Comparison of ENCODE assay signal across 16 cellular contexts in the genomic region with DNA sequence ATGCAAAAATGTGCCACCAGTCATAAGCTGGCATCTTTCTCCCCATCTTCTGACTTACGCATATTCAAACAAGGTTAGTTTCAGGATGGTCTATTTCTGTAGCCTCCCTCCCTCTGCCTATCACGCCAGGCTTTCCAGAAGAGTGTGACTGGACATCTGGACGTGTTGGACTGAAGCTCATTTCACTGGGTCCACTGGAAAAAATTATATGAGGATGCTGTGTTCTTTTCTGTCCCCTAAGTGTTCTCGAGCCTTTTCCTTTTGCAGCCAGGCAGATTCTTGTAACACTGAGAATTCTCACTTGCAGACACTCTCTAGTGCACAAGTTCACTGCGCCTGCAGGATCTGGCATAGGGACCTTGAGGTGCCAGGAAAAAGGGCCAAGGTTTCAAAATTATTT.
DNase-seq lines count a peak whose midpoint lies in the region; ATAC-seq and TF ChIP-seq lines count a peak whose summit lies in the region.
"Had no signal": no experiment of that assay in that cellular context is flagged by ENCODE, and none has a peak within 500 bp of the region (broad histone marks: within the 10 kb centered on the region; RNA-seq: fewer than 3 reads in every experiment).

No MANE protein-coding gene starts in this region.

- no peak for ATAC-seq in HG02610 (IDR thresholded peaks at IDR 0.05; ENCODE audit: unreplicated experiment)
- ATAC-seq: A549 had no signal

- H3K4me1 ChIP-seq in A673 (ENCODE audit: insufficient read depth, low read length, poor library complexity, severe bottlenecking) (peaks cover 41% of the 10 kb centered on the region), ACC112 (ENCODE audit: control insufficient read depth, insufficient read depth, low read length, unreplicated experiment) (peaks cover 41% of the 10 kb centered on the region), SK-N-SH (ENCODE audit: control insufficient read depth in 1 of 2, insufficient read depth in 2 of 2, low read depth in 1 of 2, low read length in 1 of 2) (peaks cover 0 to 23% of the 10 kb centered on the region in 2 experiments; a peak in 2 of 4 replicates)
- H3K4me1 ChIP-seq: Caco-2 had no signal

- no peak for TF ChIP-seq EP300 in SK-N-SH (IDR thresholded peaks at IDR 0.05; ENCODE audit: borderline replicate concordance in 1 of 2, low read depth in 1 of 2, low read length in 1 of 2)

- TF ChIP-seq CTCF in A673 (conservative IDR thresholded peaks at IDR 0.05; ENCODE audit: low read depth, low read length) (no peak), SK-N-SH (IDR thresholded peaks at IDR 0.05) (no peak)

- TF ChIP-seq RAD21 in SK-N-SH (IDR thresholded peaks at IDR 0.05; ENCODE audit: low read length) = no peak

- H4K20me1 ChIP-seq in SK-N-SH (ENCODE audit: insufficient read depth) = no peaks in the 10 kb centered on the region
- H4K20me1 ChIP-seq: BLaER1 had no signal

- H3K27me3 ChIP-seq in A673 (replicated peaks; ENCODE audit: insufficient read depth, low read depth, low read length, poor library complexity) (no peaks in the 10 kb centered on the region), ACC112 (ENCODE audit: insufficient read depth, low read length) (no peaks in the 10 kb centered on the region), SK-N-SH (ENCODE audit: insufficient read depth) (no peaks in the 10 kb centered on the region)
- H3K27me3 ChIP-seq: BLaER1 had no signal

- no peak overlapping the region for H3K4me3 ChIP-seq in A673 (ENCODE audit: low read depth, low read length, poor library complexity, severe bottlenecking)
- no peak overlapping the region for H3K4me3 ChIP-seq in ACC112 (ENCODE audit: low read depth, low read length)
- no peak overlapping the region for H3K4me3 ChIP-seq in SK-N-SH (ENCODE audit: low read depth in 2 of 2, low read length in 1 of 2)
- H3K4me3 ChIP-seq: A549, BLaER1 had no signal

- H3K79me2 ChIP-seq in ACC112 (ENCODE audit: control insufficient read depth, insufficient read depth, low read length, unreplicated experiment) (no peaks in the 10 kb centered on the region), SK-N-SH (ENCODE audit: insufficient read depth) (no peaks in the 10 kb centered on the region)

- BruUV-seq in A673 (replicated peaks; lab: Mats Ljungman, UMichigan) = no TSS peak

- H3K4me2 ChIP-seq in SK-N-SH = no peak overlapping the region
- H3K4me2 ChIP-seq: A549, BLaER1 had no signal

- no peak overlapping the region for H3K9ac ChIP-seq in SK-N-SH
- H3K9ac ChIP-seq: BLaER1 had no signal

- POLR2A ChIA-PET in A673 (lab: Charles Lee; ENCODE audit: low non-redundant PET) = no interaction called here
- POLR2A ChIA-PET in SK-N-SH (lab: Yijun Ruan, JAX) = no interaction called here

- peaks cover 16% of the 10 kb centered on the region for H3F3A ChIP-seq in SK-N-SH (replicated peaks; ENCODE audit: insufficient read depth)

- H3K36me3 ChIP-seq in A673 (ENCODE audit: insufficient read depth, low read length, poor library complexity, severe bottlenecking) = peaks cover 4% of the 10 kb centered on the region
- H3K36me3 ChIP-seq in ACC112 (ENCODE audit: insufficient read depth, low read length) = no peaks in the 10 kb centered on the region
- H3K36me3 ChIP-seq in SK-N-SH (replicated peaks in 1 of 2; ENCODE audit: control insufficient read depth in 1 of 2, insufficient read depth in 2 of 2, low read length in 1 of 2) = no peaks in the 10 kb centered on the region
- H3K36me3 ChIP-seq: BLaER1 had no signal

- H2AFZ ChIP-seq in ACC112 (ENCODE audit: low read length, unreplicated experiment) = peak overlapping the region; percentile 25
- H2AFZ ChIP-seq in SK-N-SH (ENCODE audit: low read depth) = no peak overlapping the region

- intact Hi-C loops in A673 (cut with micrococcal nuclease; ENCODE audit: unreplicated experiment) = no loop called here

- no peaks in the 10 kb centered on the region for H3K9me2 ChIP-seq in SK-N-SH

- whole genome bisulfite sequencing in SK-N-SH (ENCODE audit: low lambda C conversion rate) = 73% methylated on average over 5 of the region's 5 CpGs

- DNase-seq in A673 (ENCODE audit: low spot score) (no peak), retina (peak; percentile 44), SK-N-SH (no peak), T-helper 9 cell (no peak)
- DNase-seq: AML-193; Caco-2; CD8-positive, alpha-beta memory T cell; DND-41; GF-D8; HCEC 1CT; IMR-90 had no signal

- H3K9me3 ChIP-seq in A673 (ENCODE audit: low read depth, low read length, poor library complexity, severe bottlenecking) (peaks cover 5% of the 10 kb centered on the region), SK-N-SH (no peaks in the 10 kb centered on the region)
- H3K9me3 ChIP-seq: A549, BLaER1, Caco-2 had no signal

- peak overlapping the region; percentile 39 for H3K27ac ChIP-seq in A673 (ENCODE audit: low read depth, low read length, poor library complexity, severe bottlenecking)
- peak overlapping the region; percentile 81 for H3K27ac ChIP-seq in ACC112 (ENCODE audit: low read depth, low read length)
- H3K27ac ChIP-seq in angular gyrus (ENCODE audit: low read depth, low read length) = peak overlapping the region; percentile 1
- no peak overlapping the region for H3K27ac ChIP-seq in SK-N-SH (ENCODE audit: low read depth in 2 of 2, low read length in 1 of 2)
- H3K27ac ChIP-seq: BLaER1 had no signal

- CTCF ChIA-PET in A673 (lab: Charles Lee) (no interaction called here), SK-N-SH (lab: Yijun Ruan, JAX) (no interaction called here)

TF ChIP-seq in SK-N-SH, 30 proteins besides CTCF, POLR2A, EP300 and RAD21:
- TF ChIP-seq MEF2A (IDR thresholded peaks at IDR 0.05; ENCODE audit: borderline replicate concordance, low read depth) (no peak), POLR2AphosphoS5 (IDR thresholded peaks at IDR 0.05; ENCODE audit: low read depth, low read length) (no peak), YY1 (IDR thresholded peaks at IDR 0.05; ENCODE audit: low read depth) (no peak), ELF1 (IDR thresholded peaks at IDR 0.05) (no peak), SMC3 (IDR thresholded peaks at IDR 0.05; ENCODE audit: low read depth, low read length) (no peak), NFIC (IDR thresholded peaks at IDR 0.05; ENCODE audit: borderline replicate concordance) (no peak), RXRA (IDR thresholded peaks at IDR 0.05; ENCODE audit: borderline replicate concordance, low read depth) (no peak), CHD2 (IDR thresholded peaks at IDR 0.05; ENCODE audit: low read length, partially characterized antibody) (no peak), TCF12 (IDR thresholded peaks at IDR 0.05) (no peak), GATA2 (CRISPR knock-in tag; IDR thresholded peaks at IDR 0.05) (no peak), NRF1 (IDR thresholded peaks at IDR 0.05; ENCODE audit: low read depth, low read length) (no peak), GABPA (IDR thresholded peaks at IDR 0.05; ENCODE audit: low read depth) (no peak), FOXJ3 (CRISPR knock-in tag; IDR thresholded peaks at IDR 0.05) (no peak), RCOR1 (IDR thresholded peaks at IDR 0.05; ENCODE audit: low read length) (no peak), TEAD4 (IDR thresholded peaks at IDR 0.05; ENCODE audit: borderline replicate concordance, insufficient read depth) (no peak)
- TF ChIP-seq, protein P1, sequence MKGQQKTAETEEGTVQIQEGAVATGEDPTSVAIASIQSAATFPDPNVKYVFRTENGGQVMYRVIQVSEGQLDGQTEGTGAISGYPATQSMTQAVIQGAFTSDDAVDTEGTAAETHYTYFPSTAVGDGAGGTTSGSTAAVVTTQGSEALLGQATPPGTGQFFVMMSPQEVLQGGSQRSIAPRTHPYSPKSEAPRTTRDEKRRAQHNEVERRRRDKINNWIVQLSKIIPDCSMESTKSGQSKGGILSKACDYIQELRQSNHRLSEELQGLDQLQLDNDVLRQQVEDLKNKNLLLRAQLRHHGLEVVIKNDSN (IDR thresholded peaks at IDR 0.05; ENCODE audit: borderline replicate concordance, low read depth) = no peak
- TF ChIP-seq, protein P2, sequence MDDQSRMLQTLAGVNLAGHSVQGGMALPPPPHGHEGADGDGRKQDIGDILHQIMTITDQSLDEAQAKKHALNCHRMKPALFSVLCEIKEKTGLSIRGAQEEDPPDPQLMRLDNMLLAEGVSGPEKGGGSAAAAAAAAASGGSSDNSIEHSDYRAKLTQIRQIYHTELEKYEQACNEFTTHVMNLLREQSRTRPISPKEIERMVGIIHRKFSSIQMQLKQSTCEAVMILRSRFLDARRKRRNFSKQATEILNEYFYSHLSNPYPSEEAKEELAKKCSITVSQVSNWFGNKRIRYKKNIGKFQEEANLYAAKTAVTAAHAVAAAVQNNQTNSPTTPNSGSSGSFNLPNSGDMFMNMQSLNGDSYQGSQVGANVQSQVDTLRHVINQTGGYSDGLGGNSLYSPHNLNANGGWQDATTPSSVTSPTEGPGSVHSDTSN (IDR thresholded peaks at IDR 0.05) = no peak

Comparison
In these comparisons a context has a peak if more than half of its experiments do, and no peak if none do; other contexts are left out.
1. H3K27ac ChIP-seq: peak in A673 (single experiment), ACC112 (single experiment) and angular gyrus (single experiment); none in SK-N-SH (0 of 2).